In the genomic region with DNA sequence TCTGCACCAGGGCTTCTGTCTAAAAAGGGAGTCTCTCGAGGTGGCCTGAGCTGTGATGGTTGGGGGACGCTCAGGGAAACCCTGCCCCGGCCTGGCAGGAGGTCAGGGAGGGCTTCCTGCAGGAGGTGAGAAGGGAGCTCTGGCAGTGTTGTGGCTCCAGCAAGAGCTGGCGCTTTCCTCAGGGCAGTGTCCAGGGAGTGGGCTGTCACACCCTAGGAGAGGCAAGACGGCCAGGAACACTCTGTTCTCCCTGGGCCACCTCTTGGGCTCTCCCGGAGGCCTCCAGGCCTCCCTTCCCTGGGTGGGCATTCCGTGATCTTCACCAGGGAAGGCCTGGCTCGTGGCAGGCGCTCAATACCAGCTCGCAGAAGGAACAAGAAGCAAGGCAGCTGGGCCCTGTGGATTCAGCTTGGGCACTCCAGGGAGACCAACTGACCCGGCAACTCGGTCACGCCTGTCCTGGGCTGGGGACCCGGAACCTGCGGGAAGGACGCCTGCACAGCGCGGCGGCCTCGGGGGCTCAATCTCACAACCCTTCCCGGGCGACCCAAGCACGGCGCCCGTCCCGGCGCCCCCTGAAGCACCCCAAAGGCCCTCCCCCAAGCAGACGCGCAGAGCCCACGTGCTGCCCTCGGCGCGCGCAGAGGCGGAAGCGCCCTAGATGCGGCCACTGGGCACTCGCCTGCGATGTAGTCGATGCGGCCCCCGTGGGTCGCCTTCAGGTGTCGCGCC, we compare ENCODE assay signal across 8 cellular contexts. TPM values are rescaled to one million over a fixed set of nuclear protein-coding genes. Genes with fewer than 3 reads are reported as not detected.
DNase-seq lines count a peak whose midpoint lies in the region; ATAC-seq and TF ChIP-seq lines count a peak whose summit lies in the region.

No MANE protein-coding gene starts in this region.

- no peaks in the 10 kb centered on the region for H3K27me3 ChIP-seq in OCI-LY3 (ENCODE audit: low read depth, low read length)
- no peaks in the 10 kb centered on the region for H3K27me3 ChIP-seq in foreskin keratinocyte
- H3K27me3 ChIP-seq in neuron (ENCODE audit: insufficient read depth, low read length), result no peaks in the 10 kb centered on the region
- no peaks in the 10 kb centered on the region for H3K27me3 ChIP-seq in tibial nerve

- DNase-seq in DMS153 treated with DMSO at 0.1 percent for 48 hours (lab: John Stamatoyannopoulos, UW; ENCODE audit: unreplicated experiment) (peak; percentile 18), foreskin keratinocyte (peak; percentile 53 to 75), tibial nerve (ENCODE audit: low spot score in 2 of 2) (peak; percentile 64 to 70)
- DNase-seq in activated naive CD4-positive, alpha-beta T cell treated with Interleukin-2 at 50 U/mL for 16 hours, result peak; percentile 72

- peaks cover 20% of the 10 kb centered on the region; the same call in 1 of the 2 replicates for H4K20me1 ChIP-seq in OCI-LY3 (ENCODE audit: insufficient read depth, low read length)

- H3K27ac ChIP-seq in OCI-LY3 (ENCODE audit: low read length) (peak overlapping the region; percentile 57), foreskin keratinocyte (peak overlapping the region; percentile 44), tibial nerve (peak overlapping the region; percentile 84 to 95 (median 93))

- peak overlapping the region; percentile 84 for H3K4me3 ChIP-seq in OCI-LY3 (ENCODE audit: low read length)
- H3K4me3 ChIP-seq in neuron (ENCODE audit: low read length), result peak overlapping the region; percentile 77
- peak overlapping the region; percentile 76 to 86 (median 81) for H3K4me3 ChIP-seq in tibial nerve

- peaks cover 11% of the 10 kb centered on the region for H3K4me1 ChIP-seq in OCI-LY3 (ENCODE audit: low read length)
- no peaks in the 10 kb centered on the region for H3K4me1 ChIP-seq in foreskin keratinocyte
- H3K4me1 ChIP-seq in neuron (ENCODE audit: insufficient read depth, low read length), result peaks cover 15% of the 10 kb centered on the region
- peaks cover 0 to 35% (median 26%) of the 10 kb centered on the region in 4 donors for H3K4me1 ChIP-seq in tibial nerve

- TF ChIP-seq CTCF in OCI-LY3 (IDR thresholded peaks at IDR 0.05; ENCODE audit: low read depth, low read length) (no peak), foreskin keratinocyte (conservative IDR thresholded peaks at IDR 0.05) (no peak), tibial nerve (IDR thresholded peaks at IDR 0.05) (no peak)

- H3K79me2 ChIP-seq in OCI-LY3 (ENCODE audit: low read length), result peaks cover 26% of the 10 kb centered on the region

- peak; percentile 33 for ATAC-seq in GM19467 (IDR thresholded peaks at IDR 0.05; ENCODE audit: unreplicated experiment)
- ATAC-seq in HG03565 (IDR thresholded peaks at IDR 0.05; ENCODE audit: unreplicated experiment), result peak; percentile 34
- peak; percentile 49 for ATAC-seq in foreskin keratinocyte

- TF ChIP-seq POLR2A in tibial nerve (IDR thresholded peaks at IDR 0.05), result peak; percentile 45 to 91

- WGBS in tibial nerve, 2 donors, result 1 to 2% methylated on average over 18 to 35 of the region's 45 CpGs

- H3K4me2 ChIP-seq in OCI-LY3 (ENCODE audit: low read length), result peak overlapping the region; percentile 80

- peaks cover 34% of the 10 kb centered on the region for H3K36me3 ChIP-seq in OCI-LY3 (replicated peaks; ENCODE audit: low read depth, low read length)
- peaks cover 38% of the 10 kb centered on the region for H3K36me3 ChIP-seq in neuron (ENCODE audit: insufficient read depth, low read length)
- peaks cover 0 to 34% (median 0%) of the 10 kb centered on the region in 3 donors for H3K36me3 ChIP-seq in tibial nerve

- peak; percentile 20 to 99 for TF ChIP-seq EP300 in tibial nerve (IDR thresholded peaks at IDR 0.05)

- H2AFZ ChIP-seq in OCI-LY3 (ENCODE audit: low read depth, low read length) (no peak overlapping the region), neuron (ENCODE audit: low read depth, low read length) (no peak overlapping the region)

- H3K9ac ChIP-seq in OCI-LY3 (ENCODE audit: low read length), result peak overlapping the region; percentile 73

- H3K9me3 ChIP-seq in OCI-LY3 (ENCODE audit: insufficient read depth, low read length) (no peaks in the 10 kb centered on the region), neuron (ENCODE audit: low read length) (no peaks in the 10 kb centered on the region), tibial nerve (no peaks in the 10 kb centered on the region)

RNA-seq across cellular contexts. Expression of gene APRT, which starts 0.7 kb away (rescaled TPM):
- total RNA-seq in foreskin keratinocyte (174 and 188 TPM in 2 replicates), tibial nerve (100 to 1,000 TPM in 2 of 4 donors, 10 to 100 TPM in 2; 83.4 to 157 (median 106) TPM)
- 312 and 330 TPM in 2 replicates for polyA plus RNA-seq in foreskin keratinocyte

RNA-seq across cellular contexts. Expression of gene CDT1, which starts 7.4 kb away (rescaled TPM):
- total RNA-seq in foreskin keratinocyte (24.1 and 26.3 TPM in 2 replicates), tibial nerve (1 to 10 TPM in 2 of 4 donors, under 1 TPM in 1, not detected in 1; 0.44 to 1.5 (median 1.4) TPM)
- polyA plus RNA-seq in foreskin keratinocyte, result 27.5 and 27.9 TPM in 2 replicates

RNA-seq across cellular contexts. Expression of gene PIEZO1, which starts 26.0 kb away (rescaled TPM):
- 184 and 213 TPM in 2 replicates for total RNA-seq in foreskin keratinocyte
- polyA plus RNA-seq in foreskin keratinocyte, result 190 and 238 TPM in 2 replicates
- total RNA-seq in tibial nerve, result 100 to 1,000 TPM in 3 of 4 donors, 10 to 100 TPM in 1; 90.5 to 309 (median 165) TPM

RNA-seq across cellular contexts. Expression of gene GALNS, which starts 45.7 kb away (rescaled TPM):
- 15.9 and 16.7 TPM in 2 replicates for total RNA-seq in foreskin keratinocyte
- 15.5 and 18.0 TPM in 2 replicates for polyA plus RNA-seq in foreskin keratinocyte
- total RNA-seq in tibial nerve, result 10 to 100 TPM; 15.1 to 80.1 (median 43.2) TPM

RNA-seq across cellular contexts. Expression of gene TRAPPC2L, which starts 45.9 kb away (rescaled TPM):
- total RNA-seq in foreskin keratinocyte, result 61.8 and 62.2 TPM in 2 replicates
- polyA plus RNA-seq in foreskin keratinocyte, result 105 and 118 TPM in 2 replicates
- 10 to 100 TPM; 18.0 to 36.6 (median 22.9) TPM for total RNA-seq in tibial nerve

Comparison
In these comparisons a context has a peak if more than half of its experiments do, and no peak if none do; other contexts are left out.
1. Peak in every context shown above with its lines: DNase-seq, ATAC-seq, H3K4me3 ChIP-seq and H3K27ac ChIP-seq.
2. DNase-seq: peak in every context shown above with its lines; median percentile 72 in activated naive CD4-positive, alpha-beta T cell treated with Interleukin-2 at 50 U/mL for 16 hours; 67 in tibial nerve; 64 in foreskin keratinocyte; 18 in DMS153 treated with DMSO at 0.1 percent for 48 hours.
3. RNA of gene CDT1, which starts 7.4 kb away (total RNA-seq): 24.1 to 26.3 TPM in foreskin keratinocyte; 0.44 to 1.5 TPM in tibial nerve; every median in the first group is over 10 times any median in the second.